In the genomic region with DNA sequence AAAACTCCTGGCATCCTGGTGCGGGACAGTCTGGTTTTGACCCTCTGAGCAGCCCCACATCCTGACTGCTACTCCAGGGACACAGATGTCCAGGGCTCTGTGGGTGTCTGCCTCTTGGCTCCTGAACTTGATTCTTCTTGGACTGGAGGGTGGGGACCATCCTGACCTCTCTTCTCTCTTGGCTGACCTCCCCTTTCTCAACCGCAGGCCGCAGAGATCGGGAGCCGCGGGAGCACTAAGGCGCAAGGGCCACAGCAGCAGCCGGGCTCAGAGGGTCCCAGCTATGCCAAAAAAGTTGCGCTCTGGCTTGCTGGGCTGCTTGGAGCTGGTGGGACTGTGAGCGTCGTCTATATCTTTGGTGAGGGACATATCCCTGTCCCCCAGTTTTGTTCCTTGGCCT, we compare ENCODE assay signal across 9 cellular contexts. TPM values are rescaled to one million over a fixed set of nuclear protein-coding genes. Genes with fewer than 3 reads are reported as not detected.
DNase-seq lines count a peak whose midpoint lies in the region; ATAC-seq and TF ChIP-seq lines count a peak whose summit lies in the region.
"Had no signal": no experiment of that assay in that cellular context is flagged by ENCODE, and none has a peak within 500 bp of the region (broad histone marks: within the 10 kb centered on the region; RNA-seq: fewer than 3 reads in every experiment).

No MANE protein-coding gene starts in this region.

- H3K9me3 ChIP-seq in iPS-15b (ENCODE audit: control insufficient read depth, insufficient read depth, low read length): no peaks in the 10 kb centered on the region

- peaks cover 2% of the 10 kb centered on the region for H3K4me1 ChIP-seq in iPS-15b (ENCODE audit: control insufficient read depth, insufficient read depth, low read length)

- peak overlapping the region; percentile 97 for H3K27ac Mint-ChIP-seq in activated CD8-positive, alpha-beta T cell treated with anti-CD3 and anti-CD28 coated beads, Interleukin-2, amount 10 ng/mL, durations not matched to agents 7 days and 5 days
- H3K27ac Mint-ChIP-seq in stimulated activated effector memory CD8-positive, alpha-beta T cell treated with anti-CD3 and anti-CD28 coated beads, Interleukin-12 subunit alpha, Interleukin-12 subunit beta, amount 100 ng/mL, for 72 hours: peak overlapping the region; percentile 94

- H3K27me3 Mint-ChIP-seq in activated CD8-positive, alpha-beta T cell treated with anti-CD3 and anti-CD28 coated beads, Interleukin-2, amount 10 ng/mL, durations not matched to agents 7 days and 5 days (ENCODE audit: low read depth): no peaks in the 10 kb centered on the region

- ATAC-seq in activated CD8-positive, alpha-beta T cell treated with anti-CD3 and anti-CD28 coated beads, Interleukin-2, amount 10 ng/mL, durations not matched to agents 7 days and 5 days: no peak
- no peak for ATAC-seq in stimulated activated effector memory CD8-positive, alpha-beta T cell treated with anti-CD3 and anti-CD28 coated beads, Interleukin-12 subunit alpha, Interleukin-12 subunit beta, amount 100 ng/mL, for 72 hours

- peak overlapping the region; percentile 92 for H3K4me3 Mint-ChIP-seq in activated CD8-positive, alpha-beta T cell treated with anti-CD3 and anti-CD28 coated beads, Interleukin-2, amount 10 ng/mL, durations not matched to agents 7 days and 5 days
- H3K4me3 Mint-ChIP-seq in stimulated activated effector memory CD8-positive, alpha-beta T cell treated with anti-CD3 and anti-CD28 coated beads, Interleukin-12 subunit alpha, Interleukin-12 subunit beta, amount 100 ng/mL, for 72 hours: peak overlapping the region; percentile 81

- DNase-seq in HL-60 (ENCODE audit: low read depth in 1 of 2, low spot score in 1 of 2): no peak
- DNase-seq in activated CD8-positive, alpha-beta T cell treated with anti-CD3 and anti-CD28 coated beads, Interleukin-2, amount 10 ng/mL, durations not matched to agents 7 days and 5 days: no peak
- no peak for DNase-seq in stimulated activated effector memory CD8-positive, alpha-beta T cell treated with anti-CD3 and anti-CD28 coated beads, Interleukin-12 subunit alpha, Interleukin-12 subunit beta, amount 100 ng/mL, for 72 hours (ENCODE audit: low spot score in 2 of 2)
- no peak for DNase-seq in activated effector memory CD4-positive, alpha-beta T cell treated with anti-CD3 and anti-CD28 coated beads, Interleukin-2, amount 50 U/mL, for 16 hours
- no peak for DNase-seq in germinal center (ENCODE audit: low spot score)
- no peak for DNase-seq in OCI-M2 (lab: John Stamatoyannopoulos, UW; ENCODE audit: unreplicated experiment)
- DNase-seq: HCEC 1CT, left colon had no signal

- POLR2A ChIA-PET in activated CD8-positive, alpha-beta T cell treated with anti-CD3 and anti-CD28 coated beads, Interleukin-2, amount 10 ng/mL, durations not matched to agents 7 days and 5 days (lab: Charles Lee): no interaction called here

- H3K9me3 Mint-ChIP-seq in activated CD8-positive, alpha-beta T cell treated with anti-CD3 and anti-CD28 coated beads, Interleukin-2, amount 10 ng/mL, durations not matched to agents 7 days and 5 days (ENCODE audit: insufficient read depth): no peaks in the 10 kb centered on the region
- no peaks in the 10 kb centered on the region for H3K9me3 Mint-ChIP-seq in stimulated activated effector memory CD8-positive, alpha-beta T cell treated with anti-CD3 and anti-CD28 coated beads, Interleukin-12 subunit alpha, Interleukin-12 subunit beta, amount 100 ng/mL, for 72 hours

- H3K4me3 ChIP-seq in HL-60 (replicated peaks; ENCODE audit: insufficient read depth, low read length): peak overlapping the region; percentile 88
- peak overlapping the region; percentile 98 for H3K4me3 ChIP-seq in iPS-15b (ENCODE audit: low read depth, low read length)

- H3K27me3 ChIP-seq in HL-60 (ENCODE audit: insufficient read depth, poor library complexity, severe bottlenecking): no peaks in the 10 kb centered on the region
- no peaks in the 10 kb centered on the region for H3K27me3 ChIP-seq in iPS-15b (ENCODE audit: control insufficient read depth, insufficient read depth, low read length)

- H3K27ac ChIP-seq in HL-60 (replicated peaks): peak overlapping the region; percentile 79

- CTCF ChIA-PET in activated CD8-positive, alpha-beta T cell treated with anti-CD3 and anti-CD28 coated beads, Interleukin-2, amount 10 ng/mL, durations not matched to agents 7 days and 5 days (lab: Charles Lee): interaction anchor here (2.0 kb wide), 1 partner anchor 51 kb away, joined by 5 read pairs; the partner anchor contains the start of gene EID2B

- H3K4me1 Mint-ChIP-seq in activated CD8-positive, alpha-beta T cell treated with anti-CD3 and anti-CD28 coated beads, Interleukin-2, amount 10 ng/mL, durations not matched to agents 7 days and 5 days (ENCODE audit: low read depth): peaks cover 29% of the 10 kb centered on the region
- peaks cover 37% of the 10 kb centered on the region for H3K4me1 Mint-ChIP-seq in stimulated activated effector memory CD8-positive, alpha-beta T cell treated with anti-CD3 and anti-CD28 coated beads, Interleukin-12 subunit alpha, Interleukin-12 subunit beta, amount 100 ng/mL, for 72 hours

- H3K9ac ChIP-seq in iPS-15b (ENCODE audit: low read depth, low read length): peak overlapping the region; percentile 99

- peaks cover 14% of the 10 kb centered on the region for H3K36me3 Mint-ChIP-seq in activated CD8-positive, alpha-beta T cell treated with anti-CD3 and anti-CD28 coated beads, Interleukin-2, amount 10 ng/mL, durations not matched to agents 7 days and 5 days (ENCODE audit: low read depth)
- peaks cover 68% of the 10 kb centered on the region for H3K36me3 Mint-ChIP-seq in stimulated activated effector memory CD8-positive, alpha-beta T cell treated with anti-CD3 and anti-CD28 coated beads, Interleukin-12 subunit alpha, Interleukin-12 subunit beta, amount 100 ng/mL, for 72 hours

- peaks cover 23% of the 10 kb centered on the region for H3K36me3 ChIP-seq in iPS-15b (ENCODE audit: control insufficient read depth, insufficient read depth, low read length)

- TF ChIP-seq CTCF in HL-60 (IDR thresholded peaks at IDR 0.05; ENCODE audit: insufficient read depth, low read length): no peak

RNA-seq across cellular contexts. Expression of gene TIMM50, which starts 1.0 kb away (rescaled TPM):
- 10 to 100 TPM; 56.1 to 65.9 TPM for total RNA-seq in activated CD8-positive, alpha-beta T cell treated with anti-CD3 and anti-CD28 coated beads, Interleukin-2, amount 10 ng/mL, durations not matched to agents 7 days and 5 days

RNA-seq across cellular contexts. Expression of gene DLL3, which starts 17.1 kb away (rescaled TPM):
- under 1 TPM; 0.26 to 0.29 TPM for total RNA-seq in activated CD8-positive, alpha-beta T cell treated with anti-CD3 and anti-CD28 coated beads, Interleukin-2, amount 10 ng/mL, durations not matched to agents 7 days and 5 days

RNA-seq across cellular contexts. Expression of gene SELENOV, which starts 33.3 kb away (rescaled TPM):
- total RNA-seq in activated CD8-positive, alpha-beta T cell treated with anti-CD3 and anti-CD28 coated beads, Interleukin-2, amount 10 ng/mL, durations not matched to agents 7 days and 5 days: not detected
- total RNA-seq: left colon had no signal

RNA-seq across cellular contexts. Expression of gene SUPT5H, which starts 36.3 kb away (rescaled TPM):
- 100 to 1,000 TPM; 144 to 147 TPM for total RNA-seq in activated CD8-positive, alpha-beta T cell treated with anti-CD3 and anti-CD28 coated beads, Interleukin-2, amount 10 ng/mL, durations not matched to agents 7 days and 5 days

RNA-seq across cellular contexts. Expression of gene RPS16, which starts 45.9 kb away (rescaled TPM):
- 1,000 to 10,000 TPM; 2,100 to 2,157 TPM for total RNA-seq in activated CD8-positive, alpha-beta T cell treated with anti-CD3 and anti-CD28 coated beads, Interleukin-2, amount 10 ng/mL, durations not matched to agents 7 days and 5 days
